In genomic region chr15:34275154-34275553, GRCh38 we compare ENCODE assay signal across 30 cellular contexts. TPM values are rescaled to one million over a fixed set of nuclear protein-coding genes. Genes with fewer than 3 reads are reported as not detected.
DNase-seq lines count a peak whose midpoint lies in the region; ATAC-seq, FAIRE-seq and TF ChIP-seq lines count a peak whose summit lies in the region.
"Had no signal": no experiment of that assay in that cellular context is flagged by ENCODE, and none has a peak within 500 bp of the region (broad histone marks: within the 10 kb centered on the region; RNA-seq: fewer than 3 reads in every experiment).

No MANE protein-coding gene starts in this region.

- no peak overlapping the region for H2BK5ac ChIP-seq in neuronal stem cell (ENCODE audit: low read length)

- CTCF ChIA-PET in A549 (lab: Yijun Ruan, JAX): interaction anchor here (0.8 to 1.5 kb wide), 5 partner anchors 11 to 92 kb away, joined by 3 to 5 read pairs (median 3); partner anchors contain the start of gene LPCAT4

- POLR2A ChIA-PET in A549 (lab: Yijun Ruan, JAX): interaction anchor here (0.6 kb wide), 1 partner anchor 12 kb away, joined by 3 read pairs; no protein-coding TSS in a partner anchor

- H3K9ac ChIP-seq in neuronal stem cell (ENCODE audit: low read depth, low read length, poor library complexity): no peak overlapping the region

- FAIRE-seq in A549 (lab: Jason Lieb, UNC) (peak; percentile 43), GM12892 (lab: Jason Lieb, UNC) (no peak)

- no peak overlapping the region for H2BK12ac ChIP-seq in neuronal stem cell (ENCODE audit: low read length)

- no peak for TF ChIP-seq RAD21 in A549 (conservative IDR thresholded peaks at IDR 0.05 in 1 of 2, IDR thresholded peaks at IDR 0.05 in 1 of 2)

- H3K14ac ChIP-seq in neuronal stem cell (ENCODE audit: low read length): no peak overlapping the region

- TF ChIP-seq POLR2A in A549 (IDR thresholded peaks at IDR 0.05; ENCODE audit: low read length) (no peak), GM12892 (IDR thresholded peaks at IDR 0.05; ENCODE audit: low read depth, low read length) (no peak)

- H3K27ac ChIP-seq in A549 (no peak overlapping the region; a peak in 1 of 6 replicates), neuronal stem cell (replicated peaks; ENCODE audit: low read length) (no peak overlapping the region)
- H3K27ac ChIP-seq: colonic mucosa, gastroesophageal sphincter, neutrophil, prostate gland, sigmoid colon, thoracic aorta, uterus, WERI-Rb-1 had no signal

- TF ChIP-seq CTCF in A549 (IDR thresholded peaks at IDR 0.05) (no peak), astrocyte of the spinal cord (IDR thresholded peaks at IDR 0.05; ENCODE audit: low read depth, low read length) (no peak), foreskin fibroblast (IDR thresholded peaks at IDR 0.05; ENCODE audit: low read depth, low read length) (no peak)

- H3K4me3 ChIP-seq in A549 (no peak overlapping the region), astrocyte of the spinal cord (ENCODE audit: low read depth, low read length) (no peak overlapping the region), foreskin fibroblast (ENCODE audit: low read depth in 1 of 2, low read length in 2 of 2) (no peak overlapping the region), neuronal stem cell (ENCODE audit: low read length in 2 of 2) (no peak overlapping the region)
- H3K4me3 ChIP-seq: colonic mucosa, gastroesophageal sphincter, prostate gland, sigmoid colon, thoracic aorta, uterus had no signal

- no peak overlapping the region for H2AFZ ChIP-seq in neuronal stem cell (ENCODE audit: low read length)

- no peak overlapping the region for H3K4ac ChIP-seq in neuronal stem cell (ENCODE audit: low read length)

- H3K27me3 ChIP-seq in neuronal stem cell (ENCODE audit: control insufficient read depth in 3 of 3, insufficient read depth in 3 of 3, low read depth in 1 of 3, low read length in 3 of 3): no peaks in the 10 kb centered on the region
- H3K27me3 ChIP-seq: colonic mucosa, gastroesophageal sphincter, neutrophil, sigmoid colon, uterus had no signal

- no peak for DNase-seq in A549 (ENCODE audit: low read depth in 1 of 2, low spot score in 1 of 2)
- peak; percentile 5 for DNase-seq in HS-5 (ENCODE audit: low read depth)
- DNase-seq in astrocyte of the spinal cord (ENCODE audit: low read depth, low spot score): peak; percentile 9
- DNase-seq in foreskin fibroblast: peak; percentile 34 to 71
- no peak for DNase-seq in hepatic stellate cell (ENCODE audit: low spot score)
- no peak for DNase-seq in GM12892 (ENCODE audit: insufficient read length)
- no peak for DNase-seq in HT-29 (ENCODE audit: low spot score)
- DNase-seq in neuronal stem cell (ENCODE audit: low spot score): no peak
- DNase-seq: activated CD4-positive, alpha-beta T cell treated with anti-CD3 and anti-CD28 coated beads, Interleukin-2, amount 10 ng/mL, durations not matched to agents 24 days and 14 days; activated gamma-delta T cell treated with Interleukin-2 at 50 U/mL for 16 hours; activated T-cell treated with anti-CD3 and anti-CD28 coated beads, Interleukin-2, amount 50 U/mL, for 24 hours; colonic mucosa; effector memory CD4-positive, alpha-beta T cell; hypothalamus; immature natural killer cell; NCI-H1436; NCI-H2081 treated with DMSO at 0.1 percent for 48 hours; NCI-H345; sigmoid colon; stimulated activated CD4-positive, alpha-beta T cell treated with anti-CD3 and anti-CD28 coated beads, Interleukin-15, amount 100 ng/mL, for 24 hours; stimulated activated naive CD4-positive, alpha-beta T cell; uterus; WERI-Rb-1 had no signal

- H3K4me1 ChIP-seq in A549 (peaks cover 26% of the 10 kb centered on the region), neuronal stem cell (ENCODE audit: control insufficient read depth in 2 of 2, insufficient read depth in 1 of 2, low read depth in 1 of 2, low read length in 2 of 2) (no peaks in the 10 kb centered on the region)
- H3K4me1 ChIP-seq: colonic mucosa, gastroesophageal sphincter, prostate gland, sigmoid colon, uterus had no signal

- H3K79me1 ChIP-seq in neuronal stem cell (ENCODE audit: low read depth, low read length): no peaks in the 10 kb centered on the region

- H2AK5ac ChIP-seq in neuronal stem cell (ENCODE audit: low read depth, low read length): no peak overlapping the region

- no peak for TF ChIP-seq EP300 in A549 (IDR thresholded peaks at IDR 0.05)

- H3K36me3 ChIP-seq in neuronal stem cell (replicated peaks in 1 of 2; ENCODE audit: control insufficient read depth in 2 of 2, insufficient read depth in 2 of 2, low read length in 2 of 2): no peaks in the 10 kb centered on the region
- H3K36me3 ChIP-seq: colonic mucosa, prostate gland, thoracic aorta, uterus, WERI-Rb-1 had no signal

- H3K18ac ChIP-seq in neuronal stem cell (ENCODE audit: low read length): no peak overlapping the region

- no peak overlapping the region for H2BK120ac ChIP-seq in neuronal stem cell (ENCODE audit: low read depth, low read length)

- H3K4me2 ChIP-seq in A549: peak overlapping the region; percentile 49
- no peak overlapping the region for H3K4me2 ChIP-seq in neuronal stem cell (ENCODE audit: insufficient read depth, low read length, poor library complexity, severe bottlenecking)

- H3K9me3 ChIP-seq in A549 (no peaks in the 10 kb centered on the region), neuronal stem cell (replicated peaks in 1 of 2; ENCODE audit: control insufficient read depth in 2 of 2, insufficient read depth in 1 of 2, low read depth in 1 of 2, low read length in 2 of 2) (no peaks in the 10 kb centered on the region)
- H3K9me3 ChIP-seq: colonic mucosa, gastroesophageal sphincter, neutrophil, prostate gland, sigmoid colon, thoracic aorta, uterus had no signal

- peak; percentile 56 to 76; a peak in 3 of 6 replicates for ATAC-seq in A549
- ATAC-seq: esophagus mucosa, gastroesophageal sphincter, left lobe of liver, Right ventricle myocardium inferior had no signal

- H3K23ac ChIP-seq in neuronal stem cell (ENCODE audit: low read depth, low read length, poor library complexity): no peak overlapping the region

- no peak overlapping the region for H4K91ac ChIP-seq in neuronal stem cell (ENCODE audit: low read depth, low read length, poor library complexity)

- no peak overlapping the region for H4K8ac ChIP-seq in neuronal stem cell (ENCODE audit: low read depth, low read length)

- no peak overlapping the region for H2BK15ac ChIP-seq in neuronal stem cell (ENCODE audit: low read length)

- in situ Hi-C loops in astrocyte of the spinal cord (cut with HindIII; ENCODE audit: low sequenced_read_pairs): no loop called here

TF ChIP-seq in A549, 52 proteins besides CTCF, POLR2A, EP300 and RAD21:
- TF ChIP-seq EHF (CRISPR knock-in tag; IDR thresholded peaks at IDR 0.05): no peak
- no peak for TF ChIP-seq HOXB13 (CRISPR knock-in tag; IDR thresholded peaks at IDR 0.05; ENCODE audit: low read depth)
- no peak for TF ChIP-seq FOSL2 (IDR thresholded peaks at IDR 0.05)
- 0 out of 2 replicates have a peak, but pooled peaks have one; percentile 5 for TF ChIP-seq FOSL2 (CRISPR knock-in tag; IDR thresholded peaks at IDR 0.05)
- no peak for TF ChIP-seq MAX (IDR thresholded peaks at IDR 0.05)
- TF ChIP-seq ELK1 (IDR thresholded peaks at IDR 0.05; ENCODE audit: low read depth, low read length): no peak
TF ChIP-seq in A549: peak in this region for 1.

RNA-seq across cellular contexts. Expression of gene EMC4, which starts 50.3 kb away (rescaled TPM):
- polyA plus RNA-seq in A549 (2011; rRNA removed): 126 and 150 TPM in 2 replicates
- 255 and 283 TPM in 2 replicates for polyA plus RNA-seq in A549 (2012; cell fraction: cytosol; rRNA removed)
- polyA plus RNA-seq in A549 (2012; cell fraction: nucleus; rRNA removed): 107 and 160 TPM in 2 replicates
- polyA plus RNA-seq in A549 (2017; fragmentation: RNase III; extraction: RNeasy Plus Mini Kit Qiagen cat#74134 plus additional on column Dnase treatment): 221 to 241 TPM (median 234 TPM) in 3 replicates
- 32.6 and 37.9 TPM in 2 replicates for polyA minus RNA-seq in A549 (2011; rRNA and poly(A)+ RNA removed)
- polyA plus RNA-seq in GM12892 (2012; ENCODE audit: missing spikeins): 98.4 TPM
- 305 and 312 TPM in 2 replicates for total RNA-seq in HT-29 (2014; rRNA removed; shearing (Covaris generic))
- 171 TPM for polyA plus RNA-seq in neuronal stem cell (2013, experiment 1 of 2)
- polyA plus RNA-seq in neuronal stem cell (2013, experiment 2 of 2): 171 TPM

Comparison
In these comparisons a context has a peak if more than half of its experiments do, and no peak if none do; other contexts are left out.
1. DNase-seq: peak in HS-5 (single experiment), astrocyte of the spinal cord (single experiment) and foreskin fibroblast (2 of 2); none in A549 (0 of 2), hepatic stellate cell (single experiment), GM12892 (single experiment), HT-29 (single experiment) and neuronal stem cell (single experiment).